In genomic region chr13:33541962-33542308, GRCh38 we compare ENCODE assay signal across 8 cellular contexts.
DNase-seq lines count a peak whose midpoint lies in the region; ATAC-seq and TF ChIP-seq lines count a peak whose summit lies in the region.

No MANE protein-coding gene starts in this region.

- no peaks in the 10 kb centered on the region for H3K27me3 ChIP-seq in ACC112 (ENCODE audit: insufficient read depth, low read length)
- no peaks in the 10 kb centered on the region for H3K27me3 ChIP-seq in HUES48 (ENCODE audit: control insufficient read depth, insufficient read depth, low read length)
- no peaks in the 10 kb centered on the region for H3K27me3 ChIP-seq in mucosa of stomach (ENCODE audit: control insufficient read depth, insufficient read depth, low read length)

- no peaks in the 10 kb centered on the region for H3K79me2 ChIP-seq in ACC112 (ENCODE audit: control insufficient read depth, insufficient read depth, low read length, unreplicated experiment)

- TF ChIP-seq CTCF in cardiac fibroblast (IDR thresholded peaks at IDR 0.05; ENCODE audit: low read depth, low read length) = no peak

- peak overlapping the region; percentile 75 for H2AFZ ChIP-seq in ACC112 (ENCODE audit: low read length, unreplicated experiment)

- H3K36me3 ChIP-seq in ACC112 (ENCODE audit: insufficient read depth, low read length) (no peaks in the 10 kb centered on the region), HUES48 (ENCODE audit: control insufficient read depth, insufficient read depth, low read length) (no peaks in the 10 kb centered on the region), mucosa of stomach (ENCODE audit: control insufficient read depth, insufficient read depth, low read length) (no peaks in the 10 kb centered on the region)

- DNase-seq in cardiac fibroblast (ENCODE audit: low read depth in 2 of 2) = no peak
- no peak for DNase-seq in anterior cingulate cortex (lab: John Stamatoyannopoulos, UW)
- DNase-seq in NCI-H1694 treated with DMSO at 0.1 percent for 48 hours (lab: John Stamatoyannopoulos, UW) = no peak
- DNase-seq in HUDEP-2 (lab: John Stamatoyannopoulos, UW; ENCODE audit: unreplicated experiment in 76 of 76) = no peak

- H3K9ac ChIP-seq in HUES48 (ENCODE audit: low read depth, low read length) (peak overlapping the region; percentile 97), mucosa of stomach (ENCODE audit: low read length) (peak overlapping the region; percentile 98)

- peak overlapping the region; percentile 83 for H3K4me3 ChIP-seq in ACC112 (ENCODE audit: low read depth, low read length)
- H3K4me3 ChIP-seq in HUES48 (ENCODE audit: low read depth, low read length) = peak overlapping the region; percentile 79
- H3K4me3 ChIP-seq in cardiac fibroblast (replicated peaks in 1 of 2; ENCODE audit: low read depth in 2 of 2, low read length in 2 of 2) = peak overlapping the region; percentile 34 to 46
- peak overlapping the region; percentile 72 for H3K4me3 ChIP-seq in mucosa of stomach (ENCODE audit: low read length)

- H3K27ac ChIP-seq in ACC112 (ENCODE audit: low read depth, low read length) (peak overlapping the region; percentile 98), HUES48 (ENCODE audit: low read depth, low read length) (peak overlapping the region; percentile 99)

- no peak for ATAC-seq in GM21619 (IDR thresholded peaks at IDR 0.05; ENCODE audit: unreplicated experiment)

- H3K9me3 ChIP-seq in HUES48 (ENCODE audit: control insufficient read depth, insufficient read depth, low read length) (no peaks in the 10 kb centered on the region), mucosa of stomach (ENCODE audit: control insufficient read depth, low read length) (no peaks in the 10 kb centered on the region)

- H3K4me1 ChIP-seq in ACC112 (ENCODE audit: control insufficient read depth, insufficient read depth, low read length, unreplicated experiment) = peaks cover 21% of the 10 kb centered on the region
- peaks cover 40% of the 10 kb centered on the region for H3K4me1 ChIP-seq in HUES48 (ENCODE audit: control insufficient read depth, insufficient read depth, low read length)
- H3K4me1 ChIP-seq in mucosa of stomach (ENCODE audit: control insufficient read depth, insufficient read depth, low read length) = peaks cover 28% of the 10 kb centered on the region
